1 cellular context compared by ENCODE assay signal in genomic region chr14:31265701-31266398, GRCh38.
A peak's percentile ranks its signal among the peaks of the same experiment; 100 is the strongest.
TF ChIP-seq lines count a peak whose summit lies in the region.

No MANE protein-coding gene starts in this region.

TF ChIP-seq in HepG2, 621 proteins besides CTCF, POLR2A, EP300 and RAD21 (continued from another document and continues in another):
- TF ChIP-seq ZNF609 (CRISPR knock-in tag; IDR thresholded peaks at IDR 0.05; ENCODE audit: borderline replicate concordance) (peak; percentile 82), SMAD3 (CRISPR knock-in tag; IDR thresholded peaks at IDR 0.05) (0 out of 2 replicates have a peak, but pooled peaks have one; percentile 10), PATZ1 (CRISPR knock-in tag; IDR thresholded peaks at IDR 0.05) (peak; percentile 57; the same call in 1 of the 2 replicates), NCOR1 (IDR thresholded peaks at IDR 0.05; ENCODE audit: borderline replicate concordance, low read length) (peak; percentile 97), ZNF552 (CRISPR knock-in tag; IDR thresholded peaks at IDR 0.05; ENCODE audit: borderline replicate concordance) (no peak), ETV6 (CRISPR knock-in tag; conservative IDR thresholded peaks at IDR 0.05) (peak; percentile 77; the same call in 1 of the 2 replicates), SKIL (CRISPR knock-in tag; IDR thresholded peaks at IDR 0.05; ENCODE audit: borderline replicate concordance) (no peak), BRCA1 (CRISPR knock-in tag; IDR thresholded peaks at IDR 0.05) (no peak), SOX13 (IDR thresholded peaks at IDR 0.05) (peak; percentile 56; the same call in 1 of the 2 replicates), SOX13 (CRISPR knock-in tag; conservative IDR thresholded peaks at IDR 0.05 in 1 of 2, IDR thresholded peaks at IDR 0.05 in 1 of 2) (peak; percentile 85 to 89; a peak in 3 of 4 replicates), ZNF264 (CRISPR knock-in tag; IDR thresholded peaks at IDR 0.05) (peak; percentile 99), PRMT3 (CRISPR knock-in tag; IDR thresholded peaks at IDR 0.05; ENCODE audit: borderline replicate concordance, low read depth) (no peak), TSC22D2 (CRISPR knock-in tag; IDR thresholded peaks at IDR 0.05; ENCODE audit: borderline replicate concordance) (peak; percentile 53; the same call in 1 of the 2 replicates), ESRRA (CRISPR knock-in tag; IDR thresholded peaks at IDR 0.05; ENCODE audit: low read depth) (peak; percentile 85; the same call in 1 of the 2 replicates), ZNF414 (CRISPR knock-in tag; IDR thresholded peaks at IDR 0.05) (peak; percentile 85; the same call in 1 of the 2 replicates), KDM5A (IDR thresholded peaks at IDR 0.05; ENCODE audit: borderline replicate concordance, low read length) (no peak; the same call in 1 of the 2 replicates), POLR2AphosphoS5 (IDR thresholded peaks at IDR 0.05; ENCODE audit: low read depth, low read length) (peak; percentile 48; the same call in 1 of the 2 replicates), ZNF670 (CRISPR knock-in tag; IDR thresholded peaks at IDR 0.05; ENCODE audit: borderline replicate concordance) (no peak), ARNTL (CRISPR knock-in tag; IDR thresholded peaks at IDR 0.05) (no peak; the same call in 1 of the 2 replicates), SUZ12 (IDR thresholded peaks at IDR 0.05; ENCODE audit: low read depth, low read length) (no peak), HDAC1 (CRISPR knock-in tag; IDR thresholded peaks at IDR 0.05) (no peak), ZNF547 (CRISPR knock-in tag; IDR thresholded peaks at IDR 0.05) (peak; percentile 65; the same call in 1 of the 2 replicates), ZNF580 (CRISPR knock-in tag; IDR thresholded peaks at IDR 0.05; ENCODE audit: borderline replicate concordance, low read depth) (no peak), GFI1 (CRISPR knock-in tag; IDR thresholded peaks at IDR 0.05; ENCODE audit: borderline replicate concordance) (peak; percentile 72), ZNF597 (CRISPR knock-in tag; IDR thresholded peaks at IDR 0.05) (no peak), ZSCAN29 (CRISPR knock-in tag; conservative IDR thresholded peaks at IDR 0.05) (no peak), DBP (CRISPR knock-in tag; IDR thresholded peaks at IDR 0.05; ENCODE audit: not compliant biosample characterization) (no peak), MTF2 (CRISPR knock-in tag; IDR thresholded peaks at IDR 0.05; ENCODE audit: borderline replicate concordance) (no peak), GLI4 (CRISPR knock-in tag; IDR thresholded peaks at IDR 0.05; ENCODE audit: borderline replicate concordance) (peak; percentile 80; the same call in 1 of the 2 replicates), RXRA (CRISPR knock-in tag; IDR thresholded peaks at IDR 0.05) (peak; percentile 81; the same call in 1 of the 2 replicates), CAMTA2 (CRISPR knock-in tag; IDR thresholded peaks at IDR 0.05; ENCODE audit: borderline replicate concordance) (no peak), ZSCAN20 (CRISPR knock-in tag; IDR thresholded peaks at IDR 0.05; ENCODE audit: borderline replicate concordance) (no peak), ZNF569 (CRISPR knock-in tag; IDR thresholded peaks at IDR 0.05; ENCODE audit: borderline replicate concordance) (no peak), ZNF724P (CRISPR knock-in tag; IDR thresholded peaks at IDR 0.05; ENCODE audit: borderline replicate concordance) (no peak), SNAPC4 (CRISPR knock-in tag; IDR thresholded peaks at IDR 0.05) (no peak), ELF4 (CRISPR knock-in tag; IDR thresholded peaks at IDR 0.05; ENCODE audit: borderline replicate concordance) (no peak), MTA3 (CRISPR knock-in tag; IDR thresholded peaks at IDR 0.05) (no peak), ZNF33A (CRISPR knock-in tag; IDR thresholded peaks at IDR 0.05; ENCODE audit: borderline replicate concordance) (no peak), ZBTB7A (CRISPR knock-in tag; IDR thresholded peaks at IDR 0.05) (no peak), CREB1 (IDR thresholded peaks at IDR 0.05) (no peak), CREB1 (CRISPR knock-in tag; IDR thresholded peaks at IDR 0.05) (no peak), HDAC6 (IDR thresholded peaks at IDR 0.05; ENCODE audit: low read depth, low read length) (no peak), HOXA9 (CRISPR knock-in tag; IDR thresholded peaks at IDR 0.05; ENCODE audit: borderline replicate concordance) (no peak), ZNF124 (CRISPR knock-in tag; IDR thresholded peaks at IDR 0.05) (peak; percentile 86; the same call in 1 of the 2 replicates), SP1 (IDR thresholded peaks at IDR 0.05) (no peak), SP1 (CRISPR knock-in tag; IDR thresholded peaks at IDR 0.05) (no peak), RFX3 (CRISPR knock-in tag; IDR thresholded peaks at IDR 0.05) (no peak), ZBTB42 (CRISPR knock-in tag; IDR thresholded peaks at IDR 0.05) (no peak), JUND (CRISPR knock-in tag; IDR thresholded peaks at IDR 0.05) (no peak), ZNF709 (CRISPR knock-in tag; IDR thresholded peaks at IDR 0.05) (no peak; the same call in 1 of the 2 replicates), SMC3 (IDR thresholded peaks at IDR 0.05; ENCODE audit: low read length) (no peak; the same call in 1 of the 2 replicates), CENPX (CRISPR knock-in tag; IDR thresholded peaks at IDR 0.05) (no peak), PHF21A (CRISPR knock-in tag; IDR thresholded peaks at IDR 0.05) (no peak), DPF2 (CRISPR knock-in tag; IDR thresholded peaks at IDR 0.05; ENCODE audit: borderline replicate concordance, low read depth) (peak; percentile 95)
